1 cellular context compared by ENCODE assay signal in genomic region chr10:110802551-110803238, GRCh38.
TF ChIP-seq lines count a peak whose summit lies in the region.

No MANE protein-coding gene starts in this region.

TF ChIP-seq in HEK293, 187 proteins besides CTCF, POLR2A, EP300 and RAD21 (continued from another document and continues in another):
- TF ChIP-seq, protein P1, sequence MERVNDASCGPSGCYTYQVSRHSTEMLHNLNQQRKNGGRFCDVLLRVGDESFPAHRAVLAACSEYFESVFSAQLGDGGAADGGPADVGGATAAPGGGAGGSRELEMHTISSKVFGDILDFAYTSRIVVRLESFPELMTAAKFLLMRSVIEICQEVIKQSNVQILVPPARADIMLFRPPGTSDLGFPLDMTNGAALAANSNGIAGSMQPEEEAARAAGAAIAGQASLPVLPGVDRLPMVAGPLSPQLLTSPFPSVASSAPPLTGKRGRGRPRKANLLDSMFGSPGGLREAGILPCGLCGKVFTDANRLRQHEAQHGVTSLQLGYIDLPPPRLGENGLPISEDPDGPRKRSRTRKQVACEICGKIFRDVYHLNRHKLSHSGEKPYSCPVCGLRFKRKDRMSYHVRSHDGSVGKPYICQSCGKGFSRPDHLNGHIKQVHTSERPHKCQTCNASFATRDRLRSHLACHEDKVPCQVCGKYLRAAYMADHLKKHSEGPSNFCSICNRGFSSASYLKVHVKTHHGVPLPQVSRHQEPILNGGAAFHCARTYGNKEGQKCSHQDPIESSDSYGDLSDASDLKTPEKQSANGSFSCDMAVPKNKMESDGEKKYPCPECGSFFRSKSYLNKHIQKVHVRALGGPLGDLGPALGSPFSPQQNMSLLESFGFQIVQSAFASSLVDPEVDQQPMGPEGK (tag by site-specific recombination; IDR thresholded peaks at IDR 0.05), result peak; percentile 78
- TF ChIP-seq ZNF26 (tag by site-specific recombination; IDR thresholded peaks at IDR 0.05) (no peak), ZNF292 (tag by site-specific recombination; IDR thresholded peaks at IDR 0.05; ENCODE audit: borderline replicate concordance, low read depth) (no peak), ZNF404 (tag by site-specific recombination; IDR thresholded peaks at IDR 0.05) (no peak), TRIM28 (IDR thresholded peaks at IDR 0.05; ENCODE audit: borderline replicate concordance, low read length) (peak; percentile 84), ZNF514 (tag by site-specific recombination; IDR thresholded peaks at IDR 0.05) (no peak), ZNF324 (tag by site-specific recombination; IDR thresholded peaks at IDR 0.05) (0 out of 2 replicates have a peak, but pooled peaks have one; percentile 31), ZBTB1 (tag by site-specific recombination; IDR thresholded peaks at IDR 0.05) (no peak), ZNF501 (tag by site-specific recombination; IDR thresholded peaks at IDR 0.05) (0 out of 2 replicates have a peak, but pooled peaks have one; percentile 45), ZNF621 (tag by site-specific recombination; IDR thresholded peaks at IDR 0.05) (no peak), ZNF629 (tag by site-specific recombination; IDR thresholded peaks at IDR 0.05) (peak; percentile 87), BCL11A (tag by site-specific recombination; IDR thresholded peaks at IDR 0.05; ENCODE audit: low read depth) (peak; percentile 80), BCL6B (tag by site-specific recombination; IDR thresholded peaks at IDR 0.05) (no peak), SP7 (tag by site-specific recombination; IDR thresholded peaks at IDR 0.05) (peak; percentile 94), ZNF202 (tag by site-specific recombination; IDR thresholded peaks at IDR 0.05; ENCODE audit: borderline replicate concordance) (no peak), ZNF155 (tag by site-specific recombination; IDR thresholded peaks at IDR 0.05) (no peak), SETDB1 (IDR thresholded peaks at IDR 0.05; ENCODE audit: insufficient read length, low read length) (no peak), ZNF701 (tag by site-specific recombination; IDR thresholded peaks at IDR 0.05) (no peak), KLF16 (tag by site-specific recombination; IDR thresholded peaks at IDR 0.05) (no peak), GLIS2 (tag by site-specific recombination; IDR thresholded peaks at IDR 0.05) (no peak), ZNF302 (tag by site-specific recombination; IDR thresholded peaks at IDR 0.05; ENCODE audit: low read depth) (no peak), ZNF114 (tag by site-specific recombination; IDR thresholded peaks at IDR 0.05) (no peak), ZBTB17 (tag by site-specific recombination; IDR thresholded peaks at IDR 0.05) (peak; percentile 92), ZXDB (tag by site-specific recombination; IDR thresholded peaks at IDR 0.05) (peak; percentile 54; the same call in 1 of the 2 replicates), ZNF768 (tag by site-specific recombination; IDR thresholded peaks at IDR 0.05) (no peak), ZNF837 (tag by site-specific recombination; IDR thresholded peaks at IDR 0.05) (no peak), ZNF112 (tag by site-specific recombination; IDR thresholded peaks at IDR 0.05) (no peak), ZNF426 (tag by site-specific recombination; IDR thresholded peaks at IDR 0.05) (no peak), ZNF398 (tag by site-specific recombination; IDR thresholded peaks at IDR 0.05) (peak; percentile 98), REPIN1 (tag by site-specific recombination; IDR thresholded peaks at IDR 0.05; ENCODE audit: low read depth) (no peak), ZNF585B (tag by site-specific recombination; IDR thresholded peaks at IDR 0.05) (no peak), ZNF707 (tag by site-specific recombination; IDR thresholded peaks at IDR 0.05) (no peak)
- TF ChIP-seq, protein P2, sequence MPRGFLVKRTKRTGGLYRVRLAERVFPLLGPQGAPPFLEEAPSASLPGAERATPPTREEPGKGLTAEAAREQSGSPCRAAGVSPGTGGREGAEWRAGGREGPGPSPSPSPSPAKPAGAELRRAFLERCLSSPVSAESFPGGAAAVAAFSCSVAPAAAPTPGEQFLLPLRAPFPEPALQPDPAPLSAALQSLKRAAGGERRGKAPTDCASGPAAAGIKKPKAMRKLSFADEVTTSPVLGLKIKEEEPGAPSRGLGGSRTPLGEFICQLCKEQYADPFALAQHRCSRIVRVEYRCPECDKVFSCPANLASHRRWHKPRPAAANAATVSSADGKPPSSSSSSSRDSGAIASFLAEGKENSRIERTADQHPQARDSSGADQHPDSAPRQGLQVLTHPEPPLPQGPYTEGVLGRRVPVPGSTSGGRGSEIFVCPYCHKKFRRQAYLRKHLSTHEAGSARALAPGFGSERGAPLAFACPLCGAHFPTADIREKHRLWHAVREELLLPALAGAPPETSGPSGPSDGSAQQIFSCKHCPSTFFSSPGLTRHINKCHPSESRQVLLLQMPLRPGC (tag by site-specific recombination; IDR thresholded peaks at IDR 0.05), result peak; percentile 73; the same call in 1 of the 2 replicates
- TF ChIP-seq, protein P3, sequence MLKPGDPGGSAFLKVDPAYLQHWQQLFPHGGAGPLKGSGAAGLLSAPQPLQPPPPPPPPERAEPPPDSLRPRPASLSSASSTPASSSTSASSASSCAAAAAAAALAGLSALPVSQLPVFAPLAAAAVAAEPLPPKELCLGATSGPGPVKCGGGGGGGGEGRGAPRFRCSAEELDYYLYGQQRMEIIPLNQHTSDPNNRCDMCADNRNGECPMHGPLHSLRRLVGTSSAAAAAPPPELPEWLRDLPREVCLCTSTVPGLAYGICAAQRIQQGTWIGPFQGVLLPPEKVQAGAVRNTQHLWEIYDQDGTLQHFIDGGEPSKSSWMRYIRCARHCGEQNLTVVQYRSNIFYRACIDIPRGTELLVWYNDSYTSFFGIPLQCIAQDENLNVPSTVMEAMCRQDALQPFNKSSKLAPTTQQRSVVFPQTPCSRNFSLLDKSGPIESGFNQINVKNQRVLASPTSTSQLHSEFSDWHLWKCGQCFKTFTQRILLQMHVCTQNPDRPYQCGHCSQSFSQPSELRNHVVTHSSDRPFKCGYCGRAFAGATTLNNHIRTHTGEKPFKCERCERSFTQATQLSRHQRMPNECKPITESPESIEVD (tag by site-specific recombination; IDR thresholded peaks at IDR 0.05), result peak; percentile 88
- TF ChIP-seq, protein P4, sequence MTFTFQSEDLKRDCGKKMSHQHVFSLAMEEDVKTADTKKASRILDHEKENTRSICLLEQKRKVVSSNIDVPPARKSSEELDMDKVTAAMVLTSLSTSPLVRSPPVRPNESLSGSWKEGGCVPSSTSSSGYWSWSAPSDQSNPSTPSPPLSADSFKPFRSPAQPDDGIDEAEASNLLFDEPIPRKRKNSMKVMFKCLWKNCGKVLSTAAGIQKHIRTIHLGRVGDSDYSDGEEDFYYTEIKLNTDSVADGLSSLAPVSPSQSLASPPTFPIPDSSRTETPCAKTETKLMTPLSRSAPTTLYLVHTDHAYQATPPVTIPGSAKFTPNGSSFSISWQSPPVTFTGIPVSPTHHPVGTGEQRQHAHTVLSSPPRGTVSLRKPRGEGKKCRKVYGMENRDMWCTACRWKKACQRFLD (tag by site-specific recombination; IDR thresholded peaks at IDR 0.05), result no peak
- TF ChIP-seq, protein P5, sequence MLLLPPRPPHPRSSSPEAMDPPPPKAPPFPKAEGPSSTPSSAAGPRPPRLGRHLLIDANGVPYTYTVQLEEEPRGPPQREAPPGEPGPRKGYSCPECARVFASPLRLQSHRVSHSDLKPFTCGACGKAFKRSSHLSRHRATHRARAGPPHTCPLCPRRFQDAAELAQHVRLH (tag by site-specific recombination; IDR thresholded peaks at IDR 0.05), result peak; percentile 64
- TF ChIP-seq, protein P6, sequence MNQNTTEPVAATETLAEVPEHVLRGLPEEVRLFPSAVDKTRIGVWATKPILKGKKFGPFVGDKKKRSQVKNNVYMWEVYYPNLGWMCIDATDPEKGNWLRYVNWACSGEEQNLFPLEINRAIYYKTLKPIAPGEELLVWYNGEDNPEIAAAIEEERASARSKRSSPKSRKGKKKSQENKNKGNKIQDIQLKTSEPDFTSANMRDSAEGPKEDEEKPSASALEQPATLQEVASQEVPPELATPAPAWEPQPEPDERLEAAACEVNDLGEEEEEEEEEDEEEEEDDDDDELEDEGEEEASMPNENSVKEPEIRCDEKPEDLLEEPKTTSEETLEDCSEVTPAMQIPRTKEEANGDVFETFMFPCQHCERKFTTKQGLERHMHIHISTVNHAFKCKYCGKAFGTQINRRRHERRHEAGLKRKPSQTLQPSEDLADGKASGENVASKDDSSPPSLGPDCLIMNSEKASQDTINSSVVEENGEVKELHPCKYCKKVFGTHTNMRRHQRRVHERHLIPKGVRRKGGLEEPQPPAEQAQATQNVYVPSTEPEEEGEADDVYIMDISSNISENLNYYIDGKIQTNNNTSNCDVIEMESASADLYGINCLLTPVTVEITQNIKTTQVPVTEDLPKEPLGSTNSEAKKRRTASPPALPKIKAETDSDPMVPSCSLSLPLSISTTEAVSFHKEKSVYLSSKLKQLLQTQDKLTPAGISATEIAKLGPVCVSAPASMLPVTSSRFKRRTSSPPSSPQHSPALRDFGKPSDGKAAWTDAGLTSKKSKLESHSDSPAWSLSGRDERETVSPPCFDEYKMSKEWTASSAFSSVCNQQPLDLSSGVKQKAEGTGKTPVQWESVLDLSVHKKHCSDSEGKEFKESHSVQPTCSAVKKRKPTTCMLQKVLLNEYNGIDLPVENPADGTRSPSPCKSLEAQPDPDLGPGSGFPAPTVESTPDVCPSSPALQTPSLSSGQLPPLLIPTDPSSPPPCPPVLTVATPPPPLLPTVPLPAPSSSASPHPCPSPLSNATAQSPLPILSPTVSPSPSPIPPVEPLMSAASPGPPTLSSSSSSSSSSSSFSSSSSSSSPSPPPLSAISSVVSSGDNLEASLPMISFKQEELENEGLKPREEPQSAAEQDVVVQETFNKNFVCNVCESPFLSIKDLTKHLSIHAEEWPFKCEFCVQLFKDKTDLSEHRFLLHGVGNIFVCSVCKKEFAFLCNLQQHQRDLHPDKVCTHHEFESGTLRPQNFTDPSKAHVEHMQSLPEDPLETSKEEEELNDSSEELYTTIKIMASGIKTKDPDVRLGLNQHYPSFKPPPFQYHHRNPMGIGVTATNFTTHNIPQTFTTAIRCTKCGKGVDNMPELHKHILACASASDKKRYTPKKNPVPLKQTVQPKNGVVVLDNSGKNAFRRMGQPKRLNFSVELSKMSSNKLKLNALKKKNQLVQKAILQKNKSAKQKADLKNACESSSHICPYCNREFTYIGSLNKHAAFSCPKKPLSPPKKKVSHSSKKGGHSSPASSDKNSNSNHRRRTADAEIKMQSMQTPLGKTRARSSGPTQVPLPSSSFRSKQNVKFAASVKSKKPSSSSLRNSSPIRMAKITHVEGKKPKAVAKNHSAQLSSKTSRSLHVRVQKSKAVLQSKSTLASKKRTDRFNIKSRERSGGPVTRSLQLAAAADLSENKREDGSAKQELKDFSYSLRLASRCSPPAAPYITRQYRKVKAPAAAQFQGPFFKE (tag by site-specific recombination; IDR thresholded peaks at IDR 0.05; ENCODE audit: borderline replicate concordance), result no peak
- TF ChIP-seq, protein P7, sequence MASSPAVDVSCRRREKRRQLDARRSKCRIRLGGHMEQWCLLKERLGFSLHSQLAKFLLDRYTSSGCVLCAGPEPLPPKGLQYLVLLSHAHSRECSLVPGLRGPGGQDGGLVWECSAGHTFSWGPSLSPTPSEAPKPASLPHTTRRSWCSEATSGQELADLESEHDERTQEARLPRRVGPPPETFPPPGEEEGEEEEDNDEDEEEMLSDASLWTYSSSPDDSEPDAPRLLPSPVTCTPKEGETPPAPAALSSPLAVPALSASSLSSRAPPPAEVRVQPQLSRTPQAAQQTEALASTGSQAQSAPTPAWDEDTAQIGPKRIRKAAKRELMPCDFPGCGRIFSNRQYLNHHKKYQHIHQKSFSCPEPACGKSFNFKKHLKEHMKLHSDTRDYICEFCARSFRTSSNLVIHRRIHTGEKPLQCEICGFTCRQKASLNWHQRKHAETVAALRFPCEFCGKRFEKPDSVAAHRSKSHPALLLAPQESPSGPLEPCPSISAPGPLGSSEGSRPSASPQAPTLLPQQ (tag by site-specific recombination; IDR thresholded peaks at IDR 0.05), result peak; percentile 57
